ENCODE assay signal across 8 cellular contexts in the genomic region with DNA sequence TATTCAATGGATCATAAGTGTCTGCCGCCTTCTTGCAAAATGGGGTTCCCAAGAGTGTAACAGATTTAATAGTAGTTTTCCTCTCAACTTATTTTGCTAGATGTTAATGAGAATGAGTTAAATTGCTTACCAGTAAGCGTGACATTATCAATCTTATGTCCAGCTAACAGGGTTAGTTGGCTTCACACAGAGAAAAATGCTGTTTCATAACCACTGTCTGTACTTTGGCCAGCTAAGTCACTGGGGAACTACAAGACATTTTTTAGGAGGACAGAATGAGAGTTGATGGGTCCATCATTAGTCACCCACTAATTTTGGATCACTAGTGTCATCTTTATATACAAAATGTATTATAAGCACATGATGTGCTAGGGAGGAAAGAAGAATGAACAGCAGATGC. TPM values are rescaled to one million over a fixed set of nuclear protein-coding genes. Genes with fewer than 3 reads are reported as not detected.
DNase-seq lines count a peak whose midpoint lies in the region; ATAC-seq and TF ChIP-seq lines count a peak whose summit lies in the region.

No MANE protein-coding gene starts in this region.

- DNase-seq in adipocyte (ENCODE audit: low read depth): peak; percentile 65
- peak; percentile 37 for DNase-seq in iris pigment epithelial cell (ENCODE audit: low read depth)
- no peak for DNase-seq in testis
- DNase-seq in activated CD8-positive, alpha-beta memory T cell treated with anti-CD3 and anti-CD28 coated beads, Interleukin-2, amount 50 U/mL, for 48 hours: no peak
- DNase-seq in GM10248 (ENCODE audit: extremely low spot score): no peak

- H3K27ac ChIP-seq in HEK293 (ENCODE audit: extremely low read depth, low read depth, low read length) (peak overlapping the region; percentile 92; the same call in 1 of the 2 replicates), testis (peak overlapping the region; percentile 98)

- H3K36me3 ChIP-seq in HEK293 (ENCODE audit: control insufficient read depth in 2 of 2, insufficient read depth in 1 of 2, low read length in 2 of 2) (peaks cover 2 to 15% of the 10 kb centered on the region in 2 experiments; a peak in 2 of 3 replicates), adipocyte (ENCODE audit: control insufficient read depth, insufficient read depth, low read length, severe bottlenecking) (peaks cover 13% of the 10 kb centered on the region), testis (ENCODE audit: low read depth, missing control alignments) (no peaks in the 10 kb centered on the region)

- intact Hi-C loops in testis (cut with DNase I; ENCODE audit: low total_unique reads): no loop called here

- WGBS in testis, 2 donors: 37 to 38% methylated on average over 2 of the region's 2 CpGs

- no peak for ATAC-seq in GM18873 (IDR thresholded peaks at IDR 0.05; ENCODE audit: low FRiP score, unreplicated experiment)
- ATAC-seq in GM21619 (IDR thresholded peaks at IDR 0.05; ENCODE audit: unreplicated experiment): no peak

- peak overlapping the region; percentile 97 for H3K9ac ChIP-seq in adipocyte (ENCODE audit: low read length)

- H3K9me3 ChIP-seq in HEK293 (ENCODE audit: control insufficient read depth, insufficient read depth, low read depth, low read length) (no peaks in the 10 kb centered on the region), adipocyte (ENCODE audit: control insufficient read depth, low read length) (no peaks in the 10 kb centered on the region), testis (no peaks in the 10 kb centered on the region)

- POLR2A ChIA-PET in HEK293 (lab: Yijun Ruan, JAX) (interaction anchor here (1.0 kb wide), 2 partner anchors 15 to 60 kb away, joined by 5 to 6 read pairs; a partner anchor contains a TSS), GM10248 (lab: Yijun Ruan, JAX) (no interaction called here)

- no peaks in the 10 kb centered on the region for H3K27me3 ChIP-seq in adipocyte (replicated peaks; ENCODE audit: control insufficient read depth, insufficient read depth, low read length)
- H3K27me3 ChIP-seq in testis: no peaks in the 10 kb centered on the region

- TF ChIP-seq CTCF in HEK293 (tag by site-specific recombination; IDR thresholded peaks at IDR 0.05): no peak
- no peak for TF ChIP-seq CTCF in testis (IDR thresholded peaks at IDR 0.05)
- no peak for TF ChIP-seq CTCF in GM10248 (IDR thresholded peaks at IDR 0.05; ENCODE audit: control extremely low read depth, extremely low read depth, low read depth, missing control alignments)

- H3K4me1 ChIP-seq in HEK293 (ENCODE audit: control insufficient read depth, insufficient read depth, low read length) (no peaks in the 10 kb centered on the region; the same call in 1 of the 2 replicates), adipocyte (ENCODE audit: control insufficient read depth, insufficient read depth, low read length) (peaks cover 31% of the 10 kb centered on the region), testis (peaks cover 18% of the 10 kb centered on the region)

- no peak for TF ChIP-seq POLR2A in testis (IDR thresholded peaks at IDR 0.05)

- CTCF ChIA-PET in HEK293 (lab: Yijun Ruan, JAX): interaction anchor here (0.5 to 1.0 kb wide), 2 partner anchors 16 to 1978 kb away, joined by 3 read pairs; no protein-coding TSS in a partner anchor
- CTCF ChIA-PET in GM10248 (lab: Yijun Ruan, JAX): interaction anchor here (0.8 kb wide), 1 partner anchor 76 kb away, joined by 3 read pairs; no protein-coding TSS in a partner anchor

- peak overlapping the region; percentile 84 for H3K4me3 ChIP-seq in HEK293 (ENCODE audit: low read depth, low read length)
- H3K4me3 ChIP-seq in adipocyte (ENCODE audit: low read length): peak overlapping the region; percentile 94
- H3K4me3 ChIP-seq in testis: peak overlapping the region; percentile 93 to 95

TF ChIP-seq in HEK293, 187 proteins besides CTCF, POLR2A, EP300 and RAD21:
- TF ChIP-seq, protein P1, sequence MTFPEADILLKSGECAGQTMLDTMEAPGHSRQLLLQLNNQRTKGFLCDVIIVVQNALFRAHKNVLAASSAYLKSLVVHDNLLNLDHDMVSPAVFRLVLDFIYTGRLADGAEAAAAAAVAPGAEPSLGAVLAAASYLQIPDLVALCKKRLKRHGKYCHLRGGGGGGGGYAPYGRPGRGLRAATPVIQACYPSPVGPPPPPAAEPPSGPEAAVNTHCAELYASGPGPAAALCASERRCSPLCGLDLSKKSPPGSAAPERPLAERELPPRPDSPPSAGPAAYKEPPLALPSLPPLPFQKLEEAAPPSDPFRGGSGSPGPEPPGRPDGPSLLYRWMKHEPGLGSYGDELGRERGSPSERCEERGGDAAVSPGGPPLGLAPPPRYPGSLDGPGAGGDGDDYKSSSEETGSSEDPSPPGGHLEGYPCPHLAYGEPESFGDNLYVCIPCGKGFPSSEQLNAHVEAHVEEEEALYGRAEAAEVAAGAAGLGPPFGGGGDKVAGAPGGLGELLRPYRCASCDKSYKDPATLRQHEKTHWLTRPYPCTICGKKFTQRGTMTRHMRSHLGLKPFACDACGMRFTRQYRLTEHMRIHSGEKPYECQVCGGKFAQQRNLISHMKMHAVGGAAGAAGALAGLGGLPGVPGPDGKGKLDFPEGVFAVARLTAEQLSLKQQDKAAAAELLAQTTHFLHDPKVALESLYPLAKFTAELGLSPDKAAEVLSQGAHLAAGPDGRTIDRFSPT (tag by site-specific recombination; IDR thresholded peaks at IDR 0.05): no peak
- TF ChIP-seq KLF10 (tag by site-specific recombination; IDR thresholded peaks at IDR 0.05) (no peak), ZBTB48 (tag by site-specific recombination; IDR thresholded peaks at IDR 0.05) (no peak)
- TF ChIP-seq, protein P2, sequence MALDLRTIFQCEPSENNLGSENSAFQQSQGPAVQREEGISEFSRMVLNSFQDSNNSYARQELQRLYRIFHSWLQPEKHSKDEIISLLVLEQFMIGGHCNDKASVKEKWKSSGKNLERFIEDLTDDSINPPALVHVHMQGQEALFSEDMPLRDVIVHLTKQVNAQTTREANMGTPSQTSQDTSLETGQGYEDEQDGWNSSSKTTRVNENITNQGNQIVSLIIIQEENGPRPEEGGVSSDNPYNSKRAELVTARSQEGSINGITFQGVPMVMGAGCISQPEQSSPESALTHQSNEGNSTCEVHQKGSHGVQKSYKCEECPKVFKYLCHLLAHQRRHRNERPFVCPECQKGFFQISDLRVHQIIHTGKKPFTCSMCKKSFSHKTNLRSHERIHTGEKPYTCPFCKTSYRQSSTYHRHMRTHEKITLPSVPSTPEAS (tag by site-specific recombination; IDR thresholded peaks at IDR 0.05): no peak

RNA-seq across cellular contexts. Expression of a gene that starts 1.4 kb away (rescaled TPM):
- 10 to 100 TPM; 31.2 TPM for total RNA-seq in testis
- 18.2 TPM for polyA plus RNA-seq in testis (ENCODE audit: insufficient read depth, low read depth, low replicate concordance)

RNA-seq across cellular contexts. Expression of a gene that starts 14.5 kb away (rescaled TPM):
- 10 to 100 TPM; 12.8 to 27.5 TPM for total RNA-seq in testis
- 42.3 TPM for polyA plus RNA-seq in testis (ENCODE audit: insufficient read depth, low read depth, low replicate concordance)

RNA-seq across cellular contexts. Expression of a gene that starts 18.7 kb away (rescaled TPM):
- 10 to 100 TPM in 1 of 2 donors, 1 to 10 TPM in 1; 9.5 to 10.4 TPM for total RNA-seq in testis
- polyA plus RNA-seq in testis (ENCODE audit: insufficient read depth, low read depth, low replicate concordance): 10.8 TPM

Comparison
In these comparisons a context has a peak if more than half of its experiments do, and no peak if none do; other contexts are left out.
1. DNase-seq: peak in adipocyte (single experiment) and iris pigment epithelial cell (single experiment); none in testis (single experiment), activated CD8-positive, alpha-beta memory T cell treated with anti-CD3 and anti-CD28 coated beads, Interleukin-2, amount 50 U/mL, for 48 hours (single experiment) and GM10248 (single experiment).
2. Peak in every context shown above with its lines, with median percentiles within 50 percentile points of each other: H3K4me3 ChIP-seq.